In the genomic region with DNA sequence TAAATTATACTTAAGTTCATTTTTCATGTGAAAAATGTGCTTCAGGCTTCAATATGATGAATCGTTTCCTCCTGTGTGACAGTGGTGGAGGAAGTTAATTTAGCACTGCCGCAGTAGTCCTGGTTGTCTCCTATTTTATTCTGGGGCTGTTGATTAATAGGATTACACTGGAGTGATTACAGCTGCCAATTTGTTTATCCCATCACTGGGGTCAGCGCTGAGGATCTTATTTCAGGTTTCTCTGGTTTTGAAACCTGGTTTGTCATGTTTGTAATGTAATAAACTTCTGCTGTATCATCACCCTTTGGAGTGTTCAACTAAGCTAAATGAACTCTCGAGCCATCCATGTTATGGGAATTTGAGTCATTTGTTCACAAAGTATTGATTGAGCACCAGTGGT, we compare ENCODE assay signal across 34 cellular contexts.
"Had no signal": no experiment of that assay in that cellular context is flagged by ENCODE, and none has a peak within 500 bp of the region (broad histone marks: within the 10 kb centered on the region; RNA-seq: fewer than 3 reads in every experiment).

No MANE protein-coding gene starts in this region.

- H3K27ac ChIP-seq: brain microvascular endothelial cell, PC-9, RWPE1, SK-N-MC had no signal

- DNase-seq: activated CD4-positive, alpha-beta memory T cell treated with anti-CD3 and anti-CD28 coated beads, Interleukin-2, amount 10 ng/mL, durations not matched to agents 7 days and 5 days; activated CD4-positive, alpha-beta T cell treated with anti-CD3 and anti-CD28 coated beads for 36 hours; activated CD8-positive, alpha-beta memory T cell treated with anti-CD3 and anti-CD28 coated beads for 24 hours; activated CD8-positive, alpha-beta memory T cell treated with anti-CD3 and anti-CD28 coated beads, Interleukin-2, amount 10 ng/mL, durations not matched to agents 7 days and 5 days; activated effector memory CD4-positive, alpha-beta T cell treated with anti-CD3 and anti-CD28 coated beads, Interleukin-2, amount 50 U/mL, for 16 hours; activated naive CD4-positive, alpha-beta T cell; activated naive CD4-positive, alpha-beta T cell treated with anti-CD3 and anti-CD28 coated beads, Interleukin-2, amount 50 U/mL, for 16 hours; activated naive CD8-positive, alpha-beta T cell treated with anti-CD3 and anti-CD28 coated beads for 36 hours; activated T-cell treated with anti-CD3 and anti-CD28 coated beads, Interleukin-2, amount 50 U/mL, for 1 hour; activated T-cell treated with anti-CD3 and anti-CD28 coated beads, Interleukin-2, amount 50 U/mL, for 72 hours; amniotic stem cell; aorta; brain microvascular endothelial cell; central memory CD4-positive, alpha-beta T cell; Karpas-422; KBM-7; MG63; NCI-H1092; NCI-H1436 treated with DMSO at 0.1 percent for 48 hours; NCI-H1694 treated with DMSO at 0.1 percent for 48 hours; NCI-H2029; NCI-H2107; NCI-H2171 treated with DMSO at 0.1 percent for 48 hours; NCI-H2227 treated with DMSO at 0.1 percent for 48 hours; NCI-H446; NCI-H510A treated with DMSO at 0.1 percent for 48 hours; NCI-H526 treated with DMSO at 0.1 percent for 48 hours; NCI-H774; PC-9; T1000 had no signal

- ATAC-seq: activated CD4-positive, alpha-beta T cell treated with anti-CD3 and anti-CD28 coated beads for 36 hours; activated CD4-positive, CD25-positive, alpha-beta regulatory T cell treated with anti-CD3 and anti-CD28 coated beads, Interleukin-2, amount 50 U/mL, for 24 hours; activated CD8-positive, alpha-beta memory T cell treated with anti-CD3 and anti-CD28 coated beads, Interleukin-2, amount 10 ng/mL, durations not matched to agents 7 days and 5 days; activated T-cell treated with anti-CD3 and anti-CD28 coated beads, Interleukin-2, amount 50 U/mL, for 72 hours; activated T-helper 17 cell treated with anti-CD3 and anti-CD28 coated beads, Interleukin-2, amount 50 U/mL, for 72 hours had no signal
